ENCODE assay signal across 8 cellular contexts in the genomic region with DNA sequence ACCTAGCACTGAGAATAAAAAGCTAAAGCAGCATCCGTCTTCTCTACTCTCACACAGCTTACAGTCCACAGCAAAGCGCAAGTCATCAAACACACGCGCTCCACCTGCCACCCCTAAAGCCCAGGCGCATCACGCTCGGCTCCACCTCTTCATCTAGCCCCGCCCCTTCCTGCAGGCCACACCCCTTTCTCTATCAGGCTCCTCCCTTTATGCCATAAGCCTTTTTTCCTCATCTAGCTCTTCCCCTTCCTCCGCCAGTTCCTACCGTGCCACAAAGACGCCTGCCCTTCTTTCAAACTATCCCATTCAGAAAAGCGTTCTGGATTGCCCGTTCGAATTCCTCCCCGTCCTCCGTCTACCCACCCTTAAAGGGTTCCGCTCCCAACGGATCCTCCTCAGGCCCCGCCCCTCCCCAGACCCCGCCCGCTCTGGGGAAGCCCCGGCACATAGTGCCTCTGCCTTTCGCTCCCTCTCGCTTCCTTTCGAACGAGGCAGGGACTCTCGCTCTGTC. TPM values are rescaled to one million over a fixed set of nuclear protein-coding genes. Genes with fewer than 3 reads are reported as not detected.
DNase-seq lines count a peak whose midpoint lies in the region; ATAC-seq and TF ChIP-seq lines count a peak whose summit lies in the region.

No MANE protein-coding gene starts in this region.

- CTCF ChIA-PET in HCT116 (lab: Charles Lee) = interaction anchor here (0.9 to 2.6 kb wide), 4 partner anchors 18 to 122 kb away, joined by 3 to 18 read pairs (median 3); a partner anchor contains a TSS

- intact Hi-C loops in HCT116 (cut with micrococcal nuclease) = loop anchor here (2.0 to 5.0 kb wide), 2 partner anchors 20 to 39 kb away; a partner anchor contains a TSS

- H3K4me3 ChIP-seq in HCT116 (replicated peaks in 1 of 2; ENCODE audit: low read depth in 1 of 2, low read length in 2 of 2) (peak overlapping the region; percentile 66 to 74), MG63 (peak overlapping the region; percentile 74), gastroesophageal sphincter (peak overlapping the region; percentile 56 to 81), suprapubic skin (peak overlapping the region; percentile 71)

- ATAC-seq in HCT116 = peak; percentile 88
- ATAC-seq in gastroesophageal sphincter = peak; percentile 92

- RAD21 ChIA-PET in HCT116 (lab: Charles Lee; ENCODE audit: low non-redundant PET in 1 of 2, low total read pairs in 2 of 2, uncharacterized antibody in 2 of 2, unreplicated experiment in 2 of 2) = no interaction called here

- peak overlapping the region; percentile 86 for H3K4me2 ChIP-seq in HCT116 (ENCODE audit: low read length)

- H3K9ac ChIP-seq in HCT116 (ENCODE audit: low read length) = peak overlapping the region; percentile 76

- H2AFZ ChIP-seq in HCT116 (ENCODE audit: low read depth, low read length, poor library complexity, severe bottlenecking) = peak overlapping the region; percentile 56

- 0 to 1% methylated on average over 18 of the region's 27 CpGs for WGBS in gastroesophageal sphincter (ENCODE audit: low coverage in 1 of 2), 2 donors
- WGBS in suprapubic skin = under 1% methylated on average over 27 of the region's 27 CpGs

- no peak for TF ChIP-seq CTCF in HCT116 (IDR thresholded peaks at IDR 0.05 in 2 of 3, conservative IDR thresholded peaks at IDR 0.05 in 1 of 3; ENCODE audit: borderline replicate concordance in 1 of 3, insufficient read depth in 1 of 3, low read depth in 2 of 3, low read length in 2 of 3)
- no peak for TF ChIP-seq CTCF in gastroesophageal sphincter (IDR thresholded peaks at IDR 0.05)
- no peak for TF ChIP-seq CTCF in suprapubic skin (IDR thresholded peaks at IDR 0.05)

- POLR2A ChIA-PET in HCT116 (lab: Charles Lee) = interaction anchor here (1.0 to 1.6 kb wide), 3 partner anchors 8 to 65 kb away, joined by 3 to 6 read pairs (median 3); no protein-coding TSS in a partner anchor

- H3K27me3 ChIP-seq in HCT116 (ENCODE audit: insufficient read depth, low read length) = no peaks in the 10 kb centered on the region
- no peaks in the 10 kb centered on the region for H3K27me3 ChIP-seq in MG63
- no peaks in the 10 kb centered on the region for H3K27me3 ChIP-seq in gastroesophageal sphincter
- no peaks in the 10 kb centered on the region for H3K27me3 ChIP-seq in suprapubic skin

- TF ChIP-seq EP300 in gastroesophageal sphincter (IDR thresholded peaks at IDR 0.05) (no peak), suprapubic skin (IDR thresholded peaks at IDR 0.05) (no peak)

- TF ChIP-seq POLR2A in HCT116 (IDR thresholded peaks at IDR 0.05; ENCODE audit: borderline replicate concordance, extremely low read depth, insufficient read depth, insufficient read length) (no peak), Raji (IDR thresholded peaks at IDR 0.05; ENCODE audit: insufficient read depth, low read depth, low read length) (peak; percentile 60), gastroesophageal sphincter (IDR thresholded peaks at IDR 0.05) (no peak), suprapubic skin (IDR thresholded peaks at IDR 0.05) (no peak)

- H3K9me2 ChIP-seq in HCT116 (ENCODE audit: insufficient read depth) = no peaks in the 10 kb centered on the region

- peak; percentile 89 for DNase-seq in EL
- peak; percentile 85 for DNase-seq in HCT116 (ENCODE audit: low read depth, low spot score)
- DNase-seq in MG63 = peak; percentile 82
- peak; percentile 87 for DNase-seq in activated effector memory CD4-positive, alpha-beta T cell treated with Interleukin-2 at 50 U/mL for 16 hours
- DNase-seq in nucleus accumbens (lab: John Stamatoyannopoulos, UW) = peak in 55 of 56 donors; percentile 78 to 100 (median 96)
- DNase-seq in suprapubic skin (ENCODE audit: low spot score in 2 of 2) = peak; percentile 92

- H3K36me3 ChIP-seq in HCT116 (ENCODE audit: control insufficient read depth in 1 of 2, insufficient read depth in 2 of 2, low read length in 2 of 2) (peaks cover 0 to 3% of the 10 kb centered on the region in 2 experiments; a peak in 1 of 4 replicates), MG63 (no peaks in the 10 kb centered on the region), gastroesophageal sphincter (no peaks in the 10 kb centered on the region), suprapubic skin (no peaks in the 10 kb centered on the region)

- H3K4me1 ChIP-seq in HCT116 (ENCODE audit: control insufficient read depth in 1 of 2, insufficient read depth in 2 of 2, low read length in 2 of 2) (peaks cover 10 to 20% of the 10 kb centered on the region in 2 experiments), gastroesophageal sphincter (peaks cover 0 to 11% (median 0%) of the 10 kb centered on the region in 3 donors), suprapubic skin (peaks cover 8% of the 10 kb centered on the region)

- BruUV-seq in HCT116 (replicated peaks; lab: Mats Ljungman, UMichigan) = no TSS peak

- H3K27ac ChIP-seq in HCT116 (ENCODE audit: low read depth, low read length) (peak overlapping the region; percentile 53), gastroesophageal sphincter (peak overlapping the region; percentile 84 to 99 (median 96)), suprapubic skin (peak overlapping the region; percentile 90)

- no peaks in the 10 kb centered on the region for H4K20me1 ChIP-seq in HCT116 (ENCODE audit: insufficient read depth)

- no peaks in the 10 kb centered on the region for H3K9me3 ChIP-seq in HCT116 (ENCODE audit: control insufficient read depth in 1 of 2, insufficient read depth in 1 of 2, low read depth in 1 of 2, low read length in 2 of 2)
- H3K9me3 ChIP-seq in MG63 = no peaks in the 10 kb centered on the region
- no peaks in the 10 kb centered on the region for H3K9me3 ChIP-seq in gastroesophageal sphincter
- no peaks in the 10 kb centered on the region for H3K9me3 ChIP-seq in suprapubic skin

- H3K79me2 ChIP-seq in HCT116 (ENCODE audit: insufficient read depth, low read length) = no peaks in the 10 kb centered on the region

- no peak for TF ChIP-seq RAD21 in HCT116 (IDR thresholded peaks at IDR 0.05; ENCODE audit: low read depth)

TF ChIP-seq in HCT116, 20 proteins besides CTCF, POLR2A, EP300 and RAD21:
- TF ChIP-seq, protein P1, sequence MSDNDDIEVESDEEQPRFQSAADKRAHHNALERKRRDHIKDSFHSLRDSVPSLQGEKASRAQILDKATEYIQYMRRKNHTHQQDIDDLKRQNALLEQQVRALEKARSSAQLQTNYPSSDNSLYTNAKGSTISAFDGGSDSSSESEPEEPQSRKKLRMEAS (IDR thresholded peaks at IDR 0.05) = peak; percentile 85
- TF ChIP-seq ZNF274 (IDR thresholded peaks at IDR 0.05; ENCODE audit: low read depth, low read length) = no peak
- TF ChIP-seq TCF7L2 (IDR thresholded peaks at IDR 0.05; ENCODE audit: borderline replicate concordance, extremely low read depth, insufficient read depth, insufficient read length) = peak; percentile 16

RNA-seq across cellular contexts. Expression of a gene that starts 0.4 kb away (rescaled TPM):
- 1.7 TPM for total RNA-seq in HCT116 (2021; ENCODE audit: unreplicated experiment)
- polyA plus RNA-seq in HCT116 (2012) = 0.40 and 0.61 TPM in 2 replicates
- total RNA-seq in MG63 (2014; rRNA removed; shearing (Covaris generic); ENCODE audit: low replicate concordance) = 0.07 TPM in 1 of 2 replicates, not detected in the other
- 1 to 10 TPM in 1 of 4 donors, under 1 TPM in 2, not detected in 1; 0.42 to 3.9 (median 0.62) TPM for total RNA-seq in gastroesophageal sphincter
- 1 to 10 TPM in 1 of 4 donors, under 1 TPM in 2, not detected in 1; 0.57 to 2.2 (median 0.81) TPM for total RNA-seq in suprapubic skin

RNA-seq across cellular contexts. Expression of a gene that starts 19.6 kb away (rescaled TPM):
- total RNA-seq in HCT116 (2021; ENCODE audit: unreplicated experiment) (117 TPM), gastroesophageal sphincter (10 to 100 TPM; 11.8 to 22.4 (median 12.8) TPM), suprapubic skin (10 to 100 TPM in 2 of 4 donors, 1 to 10 TPM in 2; 4.7 to 16.6 (median 10.2) TPM)
- polyA plus RNA-seq in HCT116 (2012) = 24.1 and 29.7 TPM in 2 replicates
- 44.5 and 80.6 TPM in 2 replicates for total RNA-seq in MG63 (2014; rRNA removed; shearing (Covaris generic); ENCODE audit: low replicate concordance)

RNA-seq across cellular contexts. Expression of a gene that starts 41.0 kb away (rescaled TPM):
- total RNA-seq in HCT116 (2021; ENCODE audit: unreplicated experiment) (46.7 TPM), gastroesophageal sphincter (10 to 100 TPM; 31.2 to 37.3 (median 35.0) TPM), suprapubic skin (10 to 100 TPM; 30.7 to 65.0 (median 45.5) TPM)
- 18.0 and 23.2 TPM in 2 replicates for polyA plus RNA-seq in HCT116 (2012)
- total RNA-seq in MG63 (2014; rRNA removed; shearing (Covaris generic); ENCODE audit: low replicate concordance) = 15.1 and 27.0 TPM in 2 replicates

Comparison
In these comparisons a context has a peak if more than half of its experiments do, and no peak if none do; other contexts are left out.
1. Peak in every context shown above with its lines: DNase-seq, ATAC-seq, H3K4me3 ChIP-seq and H3K27ac ChIP-seq.